8 cellular contexts compared by ENCODE assay signal in the genomic region with DNA sequence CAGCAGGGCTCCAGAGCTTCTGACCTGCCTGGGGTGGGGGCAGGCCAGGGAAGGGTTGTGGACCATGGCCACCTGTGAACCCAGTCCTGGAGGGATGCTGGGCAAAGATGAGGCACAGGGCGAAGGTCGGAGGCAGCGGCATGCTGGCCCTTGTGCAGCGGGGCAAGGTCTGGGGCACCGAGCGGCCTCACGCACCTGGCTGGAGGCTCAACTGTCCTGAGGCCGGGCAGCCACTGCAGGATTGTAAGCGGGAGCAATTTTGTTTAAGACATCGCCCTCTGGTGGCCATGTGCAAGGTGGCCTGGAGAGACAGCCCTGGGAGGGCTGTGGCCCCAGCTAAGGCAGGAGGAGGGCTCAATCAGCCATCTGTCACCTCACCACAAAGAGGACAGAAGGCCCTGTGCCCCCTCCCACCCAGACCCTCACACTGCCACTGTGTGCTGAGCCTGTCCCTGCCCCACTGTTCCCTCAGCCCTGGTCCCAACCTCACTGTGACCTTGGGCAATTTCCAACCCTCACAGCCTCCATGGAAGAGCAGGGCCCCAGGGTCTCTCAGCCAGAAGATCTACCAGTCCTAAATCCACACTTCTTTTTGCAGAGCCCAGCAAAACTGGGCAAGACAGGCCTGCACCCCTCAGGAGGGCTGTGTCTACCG. TPM values are rescaled to one million over a fixed set of nuclear protein-coding genes. Genes with fewer than 3 reads are reported as not detected.
A peak's percentile ranks its signal among the peaks of the same experiment; 100 is the strongest.
DNase-seq lines count a peak whose midpoint lies in the region; ATAC-seq and TF ChIP-seq lines count a peak whose summit lies in the region.

No MANE protein-coding gene starts in this region.

- no peaks in the 10 kb centered on the region for H3K9me3 ChIP-seq in lower lobe of right lung

- H3K4me3 ChIP-seq in GM12864 (ENCODE audit: low read depth, low read length) (no peak overlapping the region), lower lobe of right lung (no peak overlapping the region)

- peak; percentile 95 for TF ChIP-seq CTCF in GM12864 (IDR thresholded peaks at IDR 0.05; ENCODE audit: low read depth, low read length, missing control alignments)
- TF ChIP-seq CTCF in lower lobe of right lung (IDR thresholded peaks at IDR 0.05) = peak; percentile 88

- H3K27me3 ChIP-seq in lower lobe of right lung (ENCODE audit: low read depth) = no peaks in the 10 kb centered on the region

- intact Hi-C loops in lower lobe of right lung (cut with DNase I) = no loop called here

- ATAC-seq in HG03354 (IDR thresholded peaks at IDR 0.05; ENCODE audit: poor library complexity, severe bottlenecking, unreplicated experiment) (peak; percentile 70), lower lobe of right lung (peak; percentile 60 to 65)

- H3K36me3 ChIP-seq in lower lobe of right lung = no peaks in the 10 kb centered on the region

- H3K27ac ChIP-seq in lower lobe of right lung = peak overlapping the region; percentile 65

- H3K4me1 ChIP-seq in lower lobe of right lung = peaks cover 21% of the 10 kb centered on the region

- peak; percentile 18 for DNase-seq in GM12864 (ENCODE audit: low read depth)
- DNase-seq in NCI-H526 treated with DMSO at 0.1 percent for 48 hours (lab: John Stamatoyannopoulos, UW) = peak; percentile 35
- peak; percentile 49 to 55 for DNase-seq in activated CD4-positive, alpha-beta T cell treated with anti-CD3 and anti-CD28 coated beads, Interleukin-2, amount 50 U/mL, for 24 hours (ENCODE audit: low read depth in 1 of 2, low spot score in 1 of 2)
- DNase-seq in dermis microvascular lymphatic vessel endothelial cell (ENCODE audit: low read depth in 2 of 2) = peak; percentile 47 to 69
- peak; percentile 84 for DNase-seq in lower lobe of right lung
- peak; percentile 21 for DNase-seq in stimulated activated CD8-positive, alpha-beta memory T cell treated with anti-CD3 and anti-CD28 coated beads, Interleukin-12 subunit alpha, Interleukin-12 subunit beta, amount 100 ng/mL, for 24 hours (ENCODE audit: extremely low read depth)
- DNase-seq in cerebellar nuclear complex (lab: John Stamatoyannopoulos, UW) = no peak

RNA-seq across cellular contexts. Expression of gene TPRA1, which starts 46.3 kb away (rescaled TPM):
- total RNA-seq in dermis microvascular lymphatic vessel endothelial cell (23.1 and 30.7 TPM in 2 replicates), lower lobe of right lung (38.8 TPM)

RNA-seq across cellular contexts. Expression of gene MCM2, which starts 53.9 kb away (rescaled TPM):
- total RNA-seq in dermis microvascular lymphatic vessel endothelial cell = 38.1 and 58.0 TPM in 2 replicates
- 6.1 TPM for total RNA-seq in lower lobe of right lung

Comparison
In these comparisons a context has a peak if more than half of its experiments do, and no peak if none do; other contexts are left out.
1. DNase-seq: peak in GM12864 (single experiment), NCI-H526 treated with DMSO at 0.1 percent for 48 hours (single experiment), activated CD4-positive, alpha-beta T cell treated with anti-CD3 and anti-CD28 coated beads, Interleukin-2, amount 50 U/mL, for 24 hours (2 of 2), dermis microvascular lymphatic vessel endothelial cell (2 of 2), lower lobe of right lung (single experiment) and stimulated activated CD8-positive, alpha-beta memory T cell treated with anti-CD3 and anti-CD28 coated beads, Interleukin-12 subunit alpha, Interleukin-12 subunit beta, amount 100 ng/mL, for 24 hours (single experiment); none in cerebellar nuclear complex (0 of 2).